In genomic region chr12:132853285-132854092, GRCh38 we compare ENCODE assay signal across 28 cellular contexts. TPM values are rescaled to one million over a fixed set of nuclear protein-coding genes. Genes with fewer than 3 reads are reported as not detected.
DNase-seq lines count a peak whose midpoint lies in the region; ATAC-seq, FAIRE-seq and TF ChIP-seq lines count a peak whose summit lies in the region.
"Had no signal": no experiment of that assay in that cellular context is flagged by ENCODE, and none has a peak within 500 bp of the region (broad histone marks: within the 10 kb centered on the region; RNA-seq: fewer than 3 reads in every experiment).

No MANE protein-coding gene starts in this region.

- no peak overlapping the region; a peak in 1 of 4 replicates for H3K9ac ChIP-seq in K562 (ENCODE audit: insufficient read depth in 1 of 2, low read depth in 2 of 2, low read length in 2 of 2)

- H2AFZ ChIP-seq in K562 (ENCODE audit: low read depth, low read length) = no peak overlapping the region

- H3K9me1 ChIP-seq in K562 (ENCODE audit: control insufficient read depth, insufficient read depth, low read length) = no peaks in the 10 kb centered on the region

- H3K27me3 Mint-ChIP-seq in nephron progenitor cell (ENCODE audit: low read depth, poor library complexity) = no peaks in the 10 kb centered on the region
- H3K27me3 Mint-ChIP-seq: B cell had no signal

- H3K4me1 ChIP-seq in K562 (replicated peaks in 1 of 2; ENCODE audit: control insufficient read depth in 2 of 2, insufficient read depth in 2 of 2, low read length in 2 of 2) = peaks cover 0 to 13% of the 10 kb centered on the region in 2 experiments; a peak in 1 of 5 replicates
- H3K4me1 ChIP-seq: Caco-2 had no signal

- H3K27ac Mint-ChIP-seq in nephron progenitor cell = peak overlapping the region; percentile 87
- H3K27ac Mint-ChIP-seq: B cell; CD8-positive, alpha-beta T cell had no signal

- H4K20me1 ChIP-seq in K562 (replicated peaks; ENCODE audit: control insufficient read depth, insufficient read depth, low read length) = no peaks in the 10 kb centered on the region

- CTCF ChIA-PET in K562 (lab: Yijun Ruan, JAX; ENCODE audit: low intra/inter-chr PET ratio) = no interaction called here

- H3K36me3 ChIP-seq in KOPT-K1 (ENCODE audit: insufficient read depth, low read length) (peaks cover 95% of the 10 kb centered on the region), K562 (ENCODE audit: control insufficient read depth, insufficient read depth, low read length) (peaks cover 59% of the 10 kb centered on the region; the same call in 2 of the 3 replicates)

- H3K27ac ChIP-seq in KOPT-K1 (ENCODE audit: low read depth, low read length, poor library complexity, severe bottlenecking) (peak overlapping the region; percentile 41), K562 (ENCODE audit: extremely low read depth, low read depth, low read length) (no peak overlapping the region)
- H3K27ac ChIP-seq: C4-2B, RWPE1 had no signal

- H3K4me2 ChIP-seq in K562 (ENCODE audit: insufficient read depth, low read length) = no peak overlapping the region

- DNase-seq in GM12891 (ENCODE audit: insufficient read length, low spot score) = no peak
- no peak for DNase-seq in K562 (ENCODE audit: extremely low read depth in 1 of 4, low spot score in 3 of 4)
- no peak for DNase-seq in nephron progenitor cell
- no peak for DNase-seq in DMS53 (lab: John Stamatoyannopoulos, UW)
- no peak for DNase-seq in NCI-H187 (lab: John Stamatoyannopoulos, UW)
- DNase-seq in cortex of kidney (lab: John Stamatoyannopoulos, UW) = no peak
- no peak for DNase-seq in SKM-1 (lab: John Stamatoyannopoulos, UW; ENCODE audit: unreplicated experiment)
- DNase-seq: Caco-2; CD8-positive, alpha-beta T cell; DMS79; EL; GDM1; KG1; NCI-H1048; NCI-H1417; NCI-H1694; NCI-H2081; NCI-H2227 treated with DMSO at 0.1 percent for 48 hours; NCI-H526 treated with DMSO at 0.1 percent for 48 hours; SHP77 had no signal

- TF ChIP-seq POLR2A in GM12891 (IDR thresholded peaks at IDR 0.05; ENCODE audit: low read depth, low read length) = no peak
- no peak for TF ChIP-seq POLR2A in K562 (conservative IDR thresholded peaks at IDR 0.05)

- peaks cover 39% of the 10 kb centered on the region for H3K36me3 Mint-ChIP-seq in nephron progenitor cell (ENCODE audit: low read depth)

- H3K9me3 ChIP-seq in KOPT-K1 (ENCODE audit: insufficient read depth, low read length, poor library complexity, severe bottlenecking) (peaks cover 5% of the 10 kb centered on the region), K562 (replicated peaks; ENCODE audit: control insufficient read depth, insufficient read depth, low read depth, low read length) (no peaks in the 10 kb centered on the region)
- H3K9me3 ChIP-seq: Caco-2 had no signal

- no peak for TF ChIP-seq EP300 in K562 (IDR thresholded peaks at IDR 0.05; ENCODE audit: low read length)

- TF ChIP-seq RAD21 in K562 (CRISPR knock-in tag; conservative IDR thresholded peaks at IDR 0.05 in 1 of 2, IDR thresholded peaks at IDR 0.05 in 1 of 2) = no peak

- BruUV-seq in K562 (replicated peaks; lab: Mats Ljungman, UMichigan) = no TSS peak

- in situ Hi-C loops in K562 (cut with MboI) = no loop called here

- WGBS in K562 (ENCODE audit: insufficient coverage, low coverage, missing lambda C conversion rate) = 91% methylated on average over 39 of the region's 51 CpGs

- no peak for ATAC-seq in K562
- ATAC-seq: CD8-positive, alpha-beta T cell; Panc1 had no signal

- H3K9me3 Mint-ChIP-seq in nephron progenitor cell = no peaks in the 10 kb centered on the region
- H3K9me3 Mint-ChIP-seq: CD8-positive, alpha-beta T cell had no signal

- H3K4me1 Mint-ChIP-seq in nephron progenitor cell = no peaks in the 10 kb centered on the region
- H3K4me1 Mint-ChIP-seq: B cell had no signal

- TF ChIP-seq CTCF in K562 (IDR thresholded peaks at IDR 0.05 in 2 of 3, conservative IDR thresholded peaks at IDR 0.05 in 1 of 3; ENCODE audit: insufficient read depth in 2 of 3, low read depth in 1 of 3, low read length in 3 of 3) (no peak), nephron progenitor cell (IDR thresholded peaks at IDR 0.05) (no peak)

- intact Hi-C loops in K562 (cut with micrococcal nuclease) = no loop called here

- no peaks in the 10 kb centered on the region for H3K79me2 ChIP-seq in K562 (ENCODE audit: control insufficient read depth, insufficient read depth, low read length)

- FAIRE-seq in GM12891 (lab: Jason Lieb, UNC) (no peak), K562 (lab: Jason Lieb, UNC) (no peak)
- FAIRE-seq: GM12892, H54, HTR-8/SVneo had no signal

- no peak overlapping the region for H3K4me3 Mint-ChIP-seq in nephron progenitor cell
- H3K4me3 Mint-ChIP-seq: B cell; CD8-positive, alpha-beta T cell had no signal

- POLR2A ChIA-PET in K562 (lab: Yijun Ruan, JAX) = no interaction called here

- H3K4me3 ChIP-seq in K562 = no peak overlapping the region

- H3K27me3 ChIP-seq in K562 (ENCODE audit: control insufficient read depth in 2 of 2, insufficient read depth in 2 of 2, low read length in 2 of 2) = no peaks in the 10 kb centered on the region

TF ChIP-seq in GM12891, 5 proteins besides CTCF, POLR2A, EP300 and RAD21:
- TF ChIP-seq TAF1 (IDR thresholded peaks at IDR 0.05; ENCODE audit: low read depth, low read length) (no peak), POLR2AphosphoS5 (IDR thresholded peaks at IDR 0.05; ENCODE audit: low read depth, low read length) (0 out of 2 replicates have a peak, but pooled peaks have one; percentile 21), SPI1 (IDR thresholded peaks at IDR 0.05; ENCODE audit: low read depth, low read length) (no peak), POU2F2 (IDR thresholded peaks at IDR 0.05; ENCODE audit: low read depth, low read length) (no peak)

TF ChIP-seq in K562, 482 proteins besides CTCF, POLR2A, EP300 and RAD21:
- TF ChIP-seq GATA2 (CRISPR knock-in tag; IDR thresholded peaks at IDR 0.05) (no peak), POLR2G (IDR thresholded peaks at IDR 0.05; ENCODE audit: low read depth, low read length) (0 out of 2 replicates have a peak, but pooled peaks have one; percentile 25)
TF ChIP-seq in K562: peak in this region for 1.

RNA-seq across cellular contexts. Expression of gene GOLGA3, which starts 24.8 kb away (rescaled TPM):
- polyA plus RNA-seq in GM12891 (2012; ENCODE audit: low read depth, missing spikeins) = 9.0 TPM
- total RNA-seq in K562 (2011; cell fraction: chromatin; rRNA removed; ENCODE audit: low replicate concordance) = 144 and 257 TPM in 2 replicates
- 92.6 and 108 TPM in 2 replicates for total RNA-seq in K562 (2011; cell fraction: nucleolus; rRNA removed)
- 87.7 and 106 TPM in 2 replicates for total RNA-seq in K562 (2011; cell fraction: nucleoplasm; rRNA removed)
- total RNA-seq in K562 (2014; rRNA removed) = 36.1 and 38.7 TPM in 2 replicates
- total RNA-seq in K562 (2014; rRNA removed; fragmentation: Illumina TruSeq; extraction: Trizol) = 17.0 and 19.0 TPM in 2 replicates
- total RNA-seq in K562 (2015; rRNA removed; fragmentation: Illumina TruSeq; extraction: Trizol) = 21.2 and 22.8 TPM in 2 replicates
- total RNA-seq in K562 (2021) = 41.7 and 48.1 TPM in 2 replicates
- 15.0 and 20.2 TPM in 2 replicates for polyA plus RNA-seq in K562 (2011; rRNA removed)
- polyA plus RNA-seq in K562 (2011; cell fraction: cytosol; rRNA removed) = 21.4 and 25.3 TPM in 2 replicates
- 38.5 and 43.6 TPM in 2 replicates for polyA plus RNA-seq in K562 (2011; cell fraction: nucleus; rRNA removed)
- polyA plus RNA-seq in K562 (2012) = 12.5 and 13.1 TPM in 2 replicates
- 9.0 and 11.8 TPM in 2 replicates for polyA plus RNA-seq in K562 (2014; fragmentation: Illumina TruSeq; extraction: Trizol)
- polyA plus RNA-seq in K562 (2014; fragmentation: Nextera tagmentation; extraction: Ambion mirVana) = 1 to 10 TPM; 1.9 to 2.9 TPM
- polyA plus RNA-seq in K562 (2014; rRNA removed) = 18.4 and 18.6 TPM in 2 replicates
- 26.2 and 28.2 TPM in 2 replicates for polyA minus RNA-seq in K562 (2011; rRNA and poly(A)+ RNA removed)
- 43.5 and 57.6 TPM in 2 replicates for polyA minus RNA-seq in K562 (2011; cell fraction: cytosol; rRNA and poly(A)+ RNA removed)
- 18.7 and 48.9 TPM in 2 replicates for polyA minus RNA-seq in K562 (2011; cell fraction: nucleus; rRNA and poly(A)+ RNA removed)

RNA-seq across cellular contexts. Expression of gene CHFR, which starts 33.9 kb away (rescaled TPM):
- polyA plus RNA-seq in GM12891 (2012; ENCODE audit: low read depth, missing spikeins) = 25.7 TPM
- total RNA-seq in K562 (2011; cell fraction: chromatin; rRNA removed; ENCODE audit: low replicate concordance) = 247 and 420 TPM in 2 replicates
- total RNA-seq in K562 (2011; cell fraction: nucleolus; rRNA removed) = 153 and 159 TPM in 2 replicates
- 192 and 220 TPM in 2 replicates for total RNA-seq in K562 (2011; cell fraction: nucleoplasm; rRNA removed)
- total RNA-seq in K562 (2014; rRNA removed) (18.2 and 19.3 TPM in 2 replicates), K562 (2014; rRNA removed; fragmentation: Illumina TruSeq; extraction: Trizol) (14.1 and 14.2 TPM in 2 replicates), K562 (2015; rRNA removed; fragmentation: Illumina TruSeq; extraction: Trizol) (12.7 and 15.5 TPM in 2 replicates), K562 (2021) (26.1 and 26.8 TPM in 2 replicates)
- polyA plus RNA-seq in K562 (2011; rRNA removed) (32.5 and 33.9 TPM in 2 replicates), K562 (2014; fragmentation: Illumina TruSeq; extraction: Trizol) (18.6 and 21.2 TPM in 2 replicates), K562 (2014; fragmentation: Nextera tagmentation; extraction: Ambion mirVana) (under 1 TPM; 0.61 to 0.84 TPM), K562 (2014; rRNA removed) (23.6 and 25.8 TPM in 2 replicates)
- 31.7 and 36.8 TPM in 2 replicates for polyA plus RNA-seq in K562 (2011; cell fraction: cytosol; rRNA removed)
- 72.8 and 92.7 TPM in 2 replicates for polyA plus RNA-seq in K562 (2011; cell fraction: nucleus; rRNA removed)
- 15.8 and 25.4 TPM in 2 replicates for polyA plus RNA-seq in K562 (2012)
- 34.2 and 40.4 TPM in 2 replicates for polyA minus RNA-seq in K562 (2011; rRNA and poly(A)+ RNA removed)
- 18.1 and 22.3 TPM in 2 replicates for polyA minus RNA-seq in K562 (2011; cell fraction: cytosol; rRNA and poly(A)+ RNA removed)
- polyA minus RNA-seq in K562 (2011; cell fraction: nucleus; rRNA and poly(A)+ RNA removed) = 23.3 and 27.7 TPM in 2 replicates
